13 cellular contexts compared by ENCODE assay signal in the genomic region with DNA sequence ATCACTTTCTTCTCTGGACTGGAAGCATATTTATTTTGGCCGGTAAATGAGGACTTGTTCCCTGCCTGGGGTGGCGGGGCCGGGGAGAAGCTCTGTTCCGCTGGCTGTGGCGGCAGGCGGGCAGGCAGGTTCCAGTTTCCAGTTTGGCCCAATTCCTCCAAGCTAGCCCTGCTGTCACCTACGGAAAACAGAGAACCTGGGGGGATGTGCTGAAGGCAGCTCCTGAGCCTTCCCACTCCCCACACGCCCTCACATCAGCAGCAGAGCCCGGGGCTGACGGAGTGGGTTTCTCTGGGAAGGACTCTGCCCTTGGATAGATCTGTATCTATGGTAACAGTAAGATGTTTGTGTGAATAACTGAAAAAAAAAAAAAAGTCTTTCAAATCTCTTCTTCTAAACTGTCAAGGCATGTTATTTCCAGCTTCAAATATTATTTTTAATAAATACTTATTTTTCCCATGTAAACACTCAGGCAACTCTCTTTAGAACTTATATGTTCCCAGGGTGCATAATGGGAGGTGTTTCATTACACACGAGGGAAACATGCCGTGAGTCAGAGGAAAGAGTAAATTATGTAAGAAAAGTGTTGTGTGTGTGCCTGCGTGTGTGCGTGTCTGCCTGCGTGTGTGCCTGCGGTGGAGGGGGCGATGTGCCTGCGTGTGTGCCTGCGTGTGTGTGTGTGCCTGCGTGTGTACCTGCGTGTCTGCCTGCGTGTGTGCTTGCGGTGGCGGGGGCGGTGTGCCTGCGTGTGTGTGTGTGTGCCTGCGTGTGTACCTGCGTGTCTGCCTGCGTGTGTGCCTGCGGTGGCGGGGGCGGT.
A peak's percentile ranks its signal among the peaks of the same experiment; 100 is the strongest.
DNase-seq lines count a peak whose midpoint lies in the region; ATAC-seq, FAIRE-seq and TF ChIP-seq lines count a peak whose summit lies in the region.
"Had no signal": no experiment of that assay in that cellular context is flagged by ENCODE, and none has a peak within 500 bp of the region (broad histone marks: within the 10 kb centered on the region; RNA-seq: fewer than 3 reads in every experiment).

No MANE protein-coding gene starts in this region.

- H3K27me3 Mint-ChIP-seq in nephron (ENCODE audit: low read depth): peaks cover 7% of the 10 kb centered on the region
- peaks cover 6% of the 10 kb centered on the region for H3K27me3 Mint-ChIP-seq in activated T-cell treated with anti-CD3 and anti-CD28 coated beads, Interleukin-2, amount 50 U/mL, for 4 hours (ENCODE audit: low read depth)

- H3K4me1 Mint-ChIP-seq in nephron: peaks cover 19% of the 10 kb centered on the region
- H3K4me1 Mint-ChIP-seq in activated T-cell treated with anti-CD3 and anti-CD28 coated beads, Interleukin-2, amount 50 U/mL, for 4 hours (ENCODE audit: low read depth): no peaks in the 10 kb centered on the region

- H3K27ac ChIP-seq in A549: no peak overlapping the region

- DNase-seq in A549 (ENCODE audit: low read depth in 1 of 2, low spot score in 1 of 2) (no peak), LHCN-M2 (ENCODE audit: low read depth) (peak; percentile 4), KG1 (lab: John Stamatoyannopoulos, UW) (no peak), OCI-M2 (lab: John Stamatoyannopoulos, UW; ENCODE audit: unreplicated experiment) (no peak)
- DNase-seq in effector CD4-positive, alpha-beta T cell: no peak
- DNase-seq in activated T-cell treated with anti-CD3 and anti-CD28 coated beads, Interleukin-2, amount 50 U/mL, for 4 hours: no peak
- DNase-seq: activated CD4-positive, alpha-beta memory T cell treated with anti-CD3 and anti-CD28 coated beads for 36 hours; AML-193; MG63; NCI-H774; small intestine had no signal

- no peak for TF ChIP-seq POLR2A in A549 (IDR thresholded peaks at IDR 0.05; ENCODE audit: low read length)

- POLR2A ChIA-PET in A549 (lab: Yijun Ruan, JAX): no interaction called here

- ATAC-seq in A549: peak; percentile 47 to 58; a peak in 5 of 6 replicates
- no peak for ATAC-seq in activated T-cell treated with anti-CD3 and anti-CD28 coated beads, Interleukin-2, amount 50 U/mL, for 4 hours

- no peaks in the 10 kb centered on the region for H3K9me3 Mint-ChIP-seq in nephron
- H3K9me3 Mint-ChIP-seq in activated T-cell treated with anti-CD3 and anti-CD28 coated beads, Interleukin-2, amount 50 U/mL, for 4 hours: no peaks in the 10 kb centered on the region
- H3K9me3 Mint-ChIP-seq: activated CD4-positive, alpha-beta memory T cell treated with anti-CD3 and anti-CD28 coated beads for 36 hours had no signal

- TF ChIP-seq EP300 in A549 (IDR thresholded peaks at IDR 0.05): no peak

- H3K27ac Mint-ChIP-seq in nephron: peak overlapping the region; percentile 39 to 76 (median 57)
- H3K27ac Mint-ChIP-seq: activated CD4-positive, alpha-beta memory T cell treated with anti-CD3 and anti-CD28 coated beads for 36 hours had no signal

- peak overlapping the region; percentile 51 for H3K4me2 ChIP-seq in A549

- no peaks in the 10 kb centered on the region for H3K27me3 ChIP-seq in endocrine pancreas (ENCODE audit: control insufficient read depth, insufficient read depth, low read length)
- H3K27me3 ChIP-seq: MG63 had no signal

- peak overlapping the region; percentile 65 for H3K9ac ChIP-seq in endocrine pancreas (ENCODE audit: control insufficient read depth, insufficient read depth, low read length)

- CTCF ChIA-PET in A549 (lab: Yijun Ruan, JAX): interaction anchor here (0.6 kb wide), 2 partner anchors 289 to 307 kb away, joined by 3 read pairs; no protein-coding TSS in a partner anchor

- no peak for TF ChIP-seq CTCF in A549 (IDR thresholded peaks at IDR 0.05)
- TF ChIP-seq CTCF in nephron (IDR thresholded peaks at IDR 0.05; ENCODE audit: unreplicated experiment in 3 of 3): no peak

- H3K4me3 ChIP-seq in A549: no peak overlapping the region
- peak overlapping the region; percentile 86 for H3K4me3 ChIP-seq in endocrine pancreas (ENCODE audit: control insufficient read depth, insufficient read depth, low read length)
- H3K4me3 ChIP-seq: MG63 had no signal

- WGBS in A549 (ENCODE audit: missing lambda C conversion rate): 42% methylated on average over 23 of the region's 32 CpGs

- no peaks in the 10 kb centered on the region for H3K36me3 Mint-ChIP-seq in nephron (ENCODE audit: low read depth)
- no peaks in the 10 kb centered on the region for H3K36me3 Mint-ChIP-seq in activated T-cell treated with anti-CD3 and anti-CD28 coated beads, Interleukin-2, amount 50 U/mL, for 4 hours (ENCODE audit: insufficient read depth)
- H3K36me3 Mint-ChIP-seq: activated CD4-positive, alpha-beta memory T cell treated with anti-CD3 and anti-CD28 coated beads for 36 hours had no signal

- peak overlapping the region in 2 of 3 experiments; percentile 38 to 54 for H3K4me3 Mint-ChIP-seq in nephron
- no peak overlapping the region for H3K4me3 Mint-ChIP-seq in activated T-cell treated with anti-CD3 and anti-CD28 coated beads, Interleukin-2, amount 50 U/mL, for 4 hours
- H3K4me3 Mint-ChIP-seq: activated CD4-positive, alpha-beta memory T cell treated with anti-CD3 and anti-CD28 coated beads for 36 hours had no signal

- FAIRE-seq in A549 (lab: Jason Lieb, UNC): no peak
- FAIRE-seq: small intestine had no signal

- H3K9me3 ChIP-seq in A549 (no peaks in the 10 kb centered on the region), endocrine pancreas (ENCODE audit: control insufficient read depth, low read length) (no peaks in the 10 kb centered on the region)
- H3K9me3 ChIP-seq: MG63 had no signal

- no peaks in the 10 kb centered on the region for H3K36me3 ChIP-seq in endocrine pancreas (ENCODE audit: control insufficient read depth, insufficient read depth, low read length)
- H3K36me3 ChIP-seq: MG63 had no signal

- no peak for TF ChIP-seq RAD21 in A549 (conservative IDR thresholded peaks at IDR 0.05 in 1 of 2, IDR thresholded peaks at IDR 0.05 in 1 of 2)

- H3K4me1 ChIP-seq in A549: no peaks in the 10 kb centered on the region
- H3K4me1 ChIP-seq in endocrine pancreas (ENCODE audit: control insufficient read depth, insufficient read depth, low read length): no peaks in the 10 kb centered on the region

TF ChIP-seq in A549, 52 proteins besides CTCF, POLR2A, EP300 and RAD21:
- TF ChIP-seq POLR2AphosphoS2 (conservative IDR thresholded peaks at IDR 0.05; ENCODE audit: low read length) (no peak), RNF2 (IDR thresholded peaks at IDR 0.05; ENCODE audit: borderline replicate concordance, low read depth) (no peak), HDAC2 (IDR thresholded peaks at IDR 0.05) (no peak), ZFP36 (IDR thresholded peaks at IDR 0.05; ENCODE audit: borderline replicate concordance, partially characterized antibody) (no peak)

Comparison
In these comparisons a context has a peak if more than half of its experiments do, and no peak if none do; other contexts are left out.
1. ATAC-seq: peak in A549 (2 of 2); none in activated T-cell treated with anti-CD3 and anti-CD28 coated beads, Interleukin-2, amount 50 U/mL, for 4 hours (0 of 2).